Comparison of ENCODE assay signal across 10 cellular contexts in the genomic region with DNA sequence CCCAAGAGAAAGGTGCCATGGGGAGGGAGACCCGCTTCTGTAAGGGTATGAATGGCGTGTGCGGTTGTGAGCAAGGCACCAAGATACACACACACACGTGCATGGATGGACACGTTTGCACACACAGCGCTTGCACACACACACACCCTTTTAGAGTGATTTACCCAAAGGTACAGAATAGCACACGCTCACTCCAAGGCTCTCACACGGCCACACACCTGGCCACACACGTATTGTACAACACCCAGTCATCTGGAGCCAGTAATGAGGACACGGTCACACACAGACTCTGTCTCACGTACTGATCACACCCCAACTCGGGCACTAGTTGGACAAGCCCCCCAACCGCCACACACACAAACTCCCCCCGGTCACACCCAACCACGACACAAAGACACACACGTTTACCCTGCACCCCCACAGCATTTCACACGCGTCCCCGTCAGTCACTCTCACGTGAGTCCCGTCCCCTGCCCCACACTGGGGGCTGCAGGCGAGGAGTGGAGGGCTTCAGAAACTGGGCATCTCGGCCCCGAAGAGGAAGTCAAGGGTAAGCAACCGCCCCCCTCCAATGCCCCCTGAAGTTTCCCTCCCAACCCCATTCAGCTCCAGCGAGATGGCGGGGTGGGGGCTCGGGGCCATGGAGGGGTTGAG. TPM values are rescaled to one million over a fixed set of nuclear protein-coding genes. Genes with fewer than 3 reads are reported as not detected.
DNase-seq lines count a peak whose midpoint lies in the region; ATAC-seq, FAIRE-seq and TF ChIP-seq lines count a peak whose summit lies in the region.
"Had no signal": no experiment of that assay in that cellular context is flagged by ENCODE, and none has a peak within 500 bp of the region (broad histone marks: within the 10 kb centered on the region; RNA-seq: fewer than 3 reads in every experiment).

No MANE protein-coding gene starts in this region.

- TF ChIP-seq EP300 in HepG2 (IDR thresholded peaks at IDR 0.05; ENCODE audit: low read depth in 2 of 2, low read length in 2 of 2) (no peak), HepG2 (CRISPR knock-in tag; IDR thresholded peaks at IDR 0.05; ENCODE audit: borderline replicate concordance) (no peak)

- no peak overlapping the region for H3K27ac Mint-ChIP-seq in activated CD8-positive, alpha-beta T cell treated with anti-CD3 and anti-CD28 coated beads for 36 hours
- no peak overlapping the region for H3K27ac Mint-ChIP-seq in activated CD8-positive, alpha-beta T cell treated with anti-CD3 and anti-CD28 coated beads, Interleukin-2, amount 10 ng/mL, durations not matched to agents 7 days and 5 days
- H3K27ac Mint-ChIP-seq in activated T-helper 2 cell treated with anti-CD3 and anti-CD28 coated beads, Interferon-gamma antibody, Interleukin-2, Interleukin-4, amounts not matched to agents 10 μg/mL and 5 μg/mL and 100 μg/mL, durations not matched to agents 14 hours and 24 hours and 36 hours: no peak overlapping the region

- ATAC-seq in activated CD8-positive, alpha-beta T cell treated with anti-CD3 and anti-CD28 coated beads for 36 hours: no peak
- ATAC-seq in activated CD8-positive, alpha-beta T cell treated with anti-CD3 and anti-CD28 coated beads, Interleukin-2, amount 10 ng/mL, durations not matched to agents 7 days and 5 days: no peak
- ATAC-seq in HepG2: peak; percentile 17; the same call in 1 of the 3 replicates

- peaks cover 51% of the 10 kb centered on the region for H3K27me3 Mint-ChIP-seq in activated CD8-positive, alpha-beta T cell treated with anti-CD3 and anti-CD28 coated beads for 36 hours
- H3K27me3 Mint-ChIP-seq in activated CD8-positive, alpha-beta T cell treated with anti-CD3 and anti-CD28 coated beads, Interleukin-2, amount 10 ng/mL, durations not matched to agents 7 days and 5 days (ENCODE audit: low read depth): peaks cover 43% of the 10 kb centered on the region
- peaks cover 42% of the 10 kb centered on the region for H3K27me3 Mint-ChIP-seq in activated T-helper 2 cell treated with anti-CD3 and anti-CD28 coated beads, Interferon-gamma antibody, Interleukin-2, Interleukin-4, amounts not matched to agents 10 μg/mL and 5 μg/mL and 100 μg/mL, durations not matched to agents 14 hours and 24 hours and 36 hours (ENCODE audit: low read depth)

- H3K27ac ChIP-seq in HepG2 (ENCODE audit: extremely low read length, insufficient read depth, low read length) (no peak overlapping the region), temporal lobe (ENCODE audit: low read depth, low read length) (peak overlapping the region; percentile 30)

- H3K9me3 Mint-ChIP-seq in activated CD8-positive, alpha-beta T cell treated with anti-CD3 and anti-CD28 coated beads for 36 hours: no peaks in the 10 kb centered on the region
- no peaks in the 10 kb centered on the region for H3K9me3 Mint-ChIP-seq in activated CD8-positive, alpha-beta T cell treated with anti-CD3 and anti-CD28 coated beads, Interleukin-2, amount 10 ng/mL, durations not matched to agents 7 days and 5 days (ENCODE audit: insufficient read depth)
- no peaks in the 10 kb centered on the region for H3K9me3 Mint-ChIP-seq in activated T-helper 2 cell treated with anti-CD3 and anti-CD28 coated beads, Interferon-gamma antibody, Interleukin-2, Interleukin-4, amounts not matched to agents 10 μg/mL and 5 μg/mL and 100 μg/mL, durations not matched to agents 14 hours and 24 hours and 36 hours

- no peaks in the 10 kb centered on the region for H3K36me3 Mint-ChIP-seq in activated CD8-positive, alpha-beta T cell treated with anti-CD3 and anti-CD28 coated beads for 36 hours (ENCODE audit: low read depth)
- H3K36me3 Mint-ChIP-seq in activated CD8-positive, alpha-beta T cell treated with anti-CD3 and anti-CD28 coated beads, Interleukin-2, amount 10 ng/mL, durations not matched to agents 7 days and 5 days (ENCODE audit: low read depth): no peaks in the 10 kb centered on the region
- H3K36me3 Mint-ChIP-seq in activated T-helper 2 cell treated with anti-CD3 and anti-CD28 coated beads, Interferon-gamma antibody, Interleukin-2, Interleukin-4, amounts not matched to agents 10 μg/mL and 5 μg/mL and 100 μg/mL, durations not matched to agents 14 hours and 24 hours and 36 hours (ENCODE audit: low read depth): peaks cover 3% of the 10 kb centered on the region

- H3K4me1 Mint-ChIP-seq in activated CD8-positive, alpha-beta T cell treated with anti-CD3 and anti-CD28 coated beads for 36 hours (ENCODE audit: low read depth): peaks cover 24% of the 10 kb centered on the region
- peaks cover 27% of the 10 kb centered on the region for H3K4me1 Mint-ChIP-seq in activated CD8-positive, alpha-beta T cell treated with anti-CD3 and anti-CD28 coated beads, Interleukin-2, amount 10 ng/mL, durations not matched to agents 7 days and 5 days (ENCODE audit: low read depth)
- peaks cover 17% of the 10 kb centered on the region for H3K4me1 Mint-ChIP-seq in activated T-helper 2 cell treated with anti-CD3 and anti-CD28 coated beads, Interferon-gamma antibody, Interleukin-2, Interleukin-4, amounts not matched to agents 10 μg/mL and 5 μg/mL and 100 μg/mL, durations not matched to agents 14 hours and 24 hours and 36 hours (ENCODE audit: low read depth)

- intact Hi-C loops in activated CD8-positive, alpha-beta T cell treated with anti-CD3 and anti-CD28 coated beads for 36 hours (cut with micrococcal nuclease): loop anchor here (2.0 to 10.0 kb wide), 2 partner anchors 91 to 449 kb away; a partner anchor contains a TSS
- intact Hi-C loops in activated T-helper 2 cell treated with anti-CD3 and anti-CD28 coated beads, Interferon-gamma antibody, Interleukin-2, Interleukin-4, amounts not matched to agents 10 μg/mL and 5 μg/mL and 100 μg/mL, durations not matched to agents 14 hours and 24 hours and 36 hours (cut with micrococcal nuclease): no loop called here
- intact Hi-C loops in HepG2 (cut with micrococcal nuclease; ENCODE audit: unreplicated experiment): loop anchor here (2.0 kb wide), 1 partner anchor 67 kb away; no protein-coding TSS in a partner anchor

- CTCF ChIA-PET in activated CD8-positive, alpha-beta T cell treated with anti-CD3 and anti-CD28 coated beads for 36 hours (lab: Charles Lee): interaction anchor here (0.8 to 1.0 kb wide), 2 partner anchors 65 to 92 kb away, joined by 4 read pairs; no protein-coding TSS in a partner anchor
- CTCF ChIA-PET in activated CD8-positive, alpha-beta T cell treated with anti-CD3 and anti-CD28 coated beads, Interleukin-2, amount 10 ng/mL, durations not matched to agents 7 days and 5 days (lab: Charles Lee): no interaction called here
- CTCF ChIA-PET in HepG2 (lab: Yijun Ruan, JAX; ENCODE audit: low intra/inter-chr PET ratio, low total read pairs): no interaction called here

- no peak for FAIRE-seq in HepG2 (lab: Jason Lieb, UNC)
- FAIRE-seq: H54 had no signal

- no peak for DNase-seq in activated CD8-positive, alpha-beta T cell treated with anti-CD3 and anti-CD28 coated beads for 36 hours
- DNase-seq in activated CD8-positive, alpha-beta T cell treated with anti-CD3 and anti-CD28 coated beads, Interleukin-2, amount 10 ng/mL, durations not matched to agents 7 days and 5 days: no peak
- DNase-seq in activated T-helper 2 cell treated with anti-CD3 and anti-CD28 coated beads, Interferon-gamma antibody, Interleukin-2, Interleukin-4, amounts not matched to agents 10 μg/mL and 5 μg/mL and 100 μg/mL, durations not matched to agents 14 hours and 24 hours and 36 hours (ENCODE audit: low spot score): no peak
- DNase-seq in HepG2 (ENCODE audit: low spot score) (no peak), kidney tubule cell (ENCODE audit: low spot score) (no peak), HUDEP-2 (lab: John Stamatoyannopoulos, UW; ENCODE audit: unreplicated experiment in 76 of 76) (no peak)
- DNase-seq in central memory CD4-positive, alpha-beta T cell: no peak
- DNase-seq: NCI-H187 had no signal

- H2AFZ ChIP-seq in HepG2 (ENCODE audit: low read length): no peak overlapping the region

- H3K4me3 Mint-ChIP-seq in activated CD8-positive, alpha-beta T cell treated with anti-CD3 and anti-CD28 coated beads for 36 hours: peak overlapping the region; percentile 45
- no peak overlapping the region for H3K4me3 Mint-ChIP-seq in activated CD8-positive, alpha-beta T cell treated with anti-CD3 and anti-CD28 coated beads, Interleukin-2, amount 10 ng/mL, durations not matched to agents 7 days and 5 days
- H3K4me3 Mint-ChIP-seq in activated T-helper 2 cell treated with anti-CD3 and anti-CD28 coated beads, Interferon-gamma antibody, Interleukin-2, Interleukin-4, amounts not matched to agents 10 μg/mL and 5 μg/mL and 100 μg/mL, durations not matched to agents 14 hours and 24 hours and 36 hours (ENCODE audit: low read depth): peak overlapping the region; percentile 34

- no peak for TF ChIP-seq POLR2A in HepG2 (IDR thresholded peaks at IDR 0.05; ENCODE audit: insufficient read depth in 1 of 2, low read depth in 2 of 2, low read length in 2 of 2)

- no TSS peak for BruUV-seq in HepG2 (replicated peaks; lab: Mats Ljungman, UMichigan)

- no peaks in the 10 kb centered on the region for H3K79me2 ChIP-seq in HepG2 (ENCODE audit: insufficient read depth, low read length)

- H3K4me2 ChIP-seq in HepG2 (ENCODE audit: low read depth, low read length): peak overlapping the region; percentile 27; the same call in 1 of the 2 replicates

- in situ Hi-C loops in HepG2 (cut with HindIII; ENCODE audit: extremely low pct_ligation_motif_present, low pct_unique_long_range_greater_than_20kb): loop anchor here (5.0 to 10.0 kb wide), 3 partner anchors 92 to 459 kb away; a partner anchor contains a TSS

- peaks cover 7% of the 10 kb centered on the region for H3K4me1 ChIP-seq in HepG2 (ENCODE audit: insufficient read depth, low read length)

- no peaks in the 10 kb centered on the region for H4K20me1 ChIP-seq in HepG2 (ENCODE audit: insufficient read depth, low read length)

- POLR2A ChIA-PET in activated CD8-positive, alpha-beta T cell treated with anti-CD3 and anti-CD28 coated beads for 36 hours (lab: Charles Lee): no interaction called here
- POLR2A ChIA-PET in activated CD8-positive, alpha-beta T cell treated with anti-CD3 and anti-CD28 coated beads, Interleukin-2, amount 10 ng/mL, durations not matched to agents 7 days and 5 days (lab: Charles Lee): no interaction called here
- POLR2A ChIA-PET in HepG2 (lab: Yijun Ruan, JAX): no interaction called here

- no peaks in the 10 kb centered on the region for H3K36me3 ChIP-seq in HepG2 (replicated peaks in 1 of 2; ENCODE audit: control insufficient read depth in 1 of 2, insufficient read depth in 2 of 2, low read length in 2 of 2)

- no peak overlapping the region for H3K9ac ChIP-seq in HepG2 (ENCODE audit: insufficient read depth, low read depth, low read length)

- peak overlapping the region in 2 of 3 experiments; percentile 21 to 39; a peak in 3 of 6 replicates for H3K4me3 ChIP-seq in HepG2 (replicated peaks in 1 of 3; ENCODE audit: insufficient read depth in 1 of 3, low read depth in 2 of 3, low read length in 3 of 3)

- peaks cover 0 to 21% of the 10 kb centered on the region in 2 experiments; a peak in 3 of 5 replicates for H3K27me3 ChIP-seq in HepG2 (ENCODE audit: control insufficient read depth in 1 of 2, insufficient read depth in 2 of 2, low read length in 2 of 2)

- TF ChIP-seq RAD21 in HepG2 (CRISPR knock-in tag; IDR thresholded peaks at IDR 0.05): no peak

- no peaks in the 10 kb centered on the region for H3K9me3 ChIP-seq in HepG2 (ENCODE audit: low read length)

- 29% methylated on average over 7 of the region's 28 CpGs for WGBS in HepG2 (ENCODE audit: low lambda C conversion rate)

- no peak for TF ChIP-seq CTCF in activated CD8-positive, alpha-beta T cell treated with anti-CD3 and anti-CD28 coated beads for 36 hours (IDR thresholded peaks at IDR 0.05)
- no peak for TF ChIP-seq CTCF in HepG2 (CRISPR knock-in tag; IDR thresholded peaks at IDR 0.05)

RNA-seq across cellular contexts. Expression of a gene that starts 0.8 kb away (rescaled TPM):
- 1 to 10 TPM; 2.7 to 3.2 TPM for total RNA-seq in activated CD8-positive, alpha-beta T cell treated with anti-CD3 and anti-CD28 coated beads for 36 hours
- 1 to 10 TPM; 9.2 to 9.9 TPM for total RNA-seq in activated CD8-positive, alpha-beta T cell treated with anti-CD3 and anti-CD28 coated beads, Interleukin-2, amount 10 ng/mL, durations not matched to agents 7 days and 5 days
- total RNA-seq in activated T-helper 2 cell treated with anti-CD3 and anti-CD28 coated beads, Interferon-gamma antibody, Interleukin-2, Interleukin-4, amounts not matched to agents 10 μg/mL and 5 μg/mL and 100 μg/mL, durations not matched to agents 14 hours and 24 hours and 36 hours: 0.85 and 0.89 TPM in 2 replicates
- total RNA-seq in HepG2 (2016; rRNA removed; fragmentation: Illumina TruSeq; extraction: Trizol) (0.11 and 0.20 TPM in 2 replicates), temporal lobe (132 TPM)
- 0.53 TPM in 1 of 2 replicates, not detected in the other for total RNA-seq in HepG2 (2016; cell fraction: cytosol; rRNA removed; fragmentation: Illumina TruSeq; extraction: Trizol; ENCODE audit: low read depth)
- total RNA-seq in HepG2 (2016; cell fraction: insoluble cytoplasmic fraction; rRNA removed; fragmentation: Illumina TruSeq; extraction: Trizol): 0.06 and 0.24 TPM in 2 replicates
- 0.31 and 0.37 TPM in 2 replicates for total RNA-seq in HepG2 (2016; cell fraction: membrane; rRNA removed; fragmentation: Illumina TruSeq; extraction: Trizol)
- total RNA-seq in HepG2 (2016; cell fraction: nucleus; rRNA removed; fragmentation: Illumina TruSeq; extraction: Trizol): not detected in 2 replicates
- polyA plus RNA-seq in HepG2 (2011; rRNA removed): 0.51 and 0.63 TPM in 2 replicates
- polyA plus RNA-seq in HepG2 (2011; cell fraction: cytosol; rRNA removed): 0.24 and 0.54 TPM in 2 replicates
- polyA plus RNA-seq in HepG2 (2011; cell fraction: nucleus; rRNA removed): 0.12 TPM in 1 of 2 replicates, not detected in the other
- polyA plus RNA-seq in HepG2 (2012): 0.16 and 0.19 TPM in 2 replicates
- 0.21 and 0.27 TPM in 2 replicates for polyA plus RNA-seq in HepG2 (2016; cell fraction: cytosol; fragmentation: Illumina TruSeq; extraction: Trizol; ENCODE audit: low read depth)
- 0.17 TPM in 1 of 2 replicates, not detected in the other for polyA plus RNA-seq in HepG2 (2016; cell fraction: insoluble cytoplasmic fraction; fragmentation: Illumina TruSeq; extraction: Trizol; ENCODE audit: low read depth)
- 0.53 and 0.72 TPM in 2 replicates for polyA plus RNA-seq in HepG2 (2016; cell fraction: membrane; fragmentation: Illumina TruSeq; extraction: Trizol; ENCODE audit: low read depth)
- polyA plus RNA-seq in HepG2 (2016; cell fraction: nucleus; fragmentation: Illumina TruSeq; extraction: Trizol; ENCODE audit: insufficient read depth, low read depth): not detected in 2 replicates
- 0.88 TPM in 1 of 2 replicates, not detected in the other for polyA minus RNA-seq in HepG2 (2011; rRNA and poly(A)+ RNA removed; ENCODE audit: low replicate concordance)
- 0.30 TPM in 1 of 2 replicates, not detected in the other for polyA minus RNA-seq in HepG2 (2011; cell fraction: cytosol; rRNA and poly(A)+ RNA removed)
- not detected in 2 replicates for polyA minus RNA-seq in HepG2 (2011; cell fraction: nucleus; rRNA and poly(A)+ RNA removed)

Comparison
In these comparisons a context has a peak if more than half of its experiments do, and no peak if none do; other contexts are left out.
1. RNA of a gene that starts 0.8 kb away (total RNA-seq): 132 TPM in temporal lobe (single experiment); 9.2 to 9.9 TPM in activated CD8-positive, alpha-beta T cell treated with anti-CD3 and anti-CD28 coated beads, Interleukin-2, amount 10 ng/mL, durations not matched to agents 7 days and 5 days, 2.7 to 3.2 TPM in activated CD8-positive, alpha-beta T cell treated with anti-CD3 and anti-CD28 coated beads for 36 hours, 0.85 to 0.89 TPM in activated T-helper 2 cell treated with anti-CD3 and anti-CD28 coated beads, Interferon-gamma antibody, Interleukin-2, Interleukin-4, amounts not matched to agents 10 μg/mL and 5 μg/mL and 100 μg/mL, durations not matched to agents 14 hours and 24 hours and 36 hours and 0.06 to 0.53 TPM in HepG2; every median in the first group is over 10 times any median in the second.